Comparison of ENCODE assay signal across 10 cellular contexts in the genomic region with DNA sequence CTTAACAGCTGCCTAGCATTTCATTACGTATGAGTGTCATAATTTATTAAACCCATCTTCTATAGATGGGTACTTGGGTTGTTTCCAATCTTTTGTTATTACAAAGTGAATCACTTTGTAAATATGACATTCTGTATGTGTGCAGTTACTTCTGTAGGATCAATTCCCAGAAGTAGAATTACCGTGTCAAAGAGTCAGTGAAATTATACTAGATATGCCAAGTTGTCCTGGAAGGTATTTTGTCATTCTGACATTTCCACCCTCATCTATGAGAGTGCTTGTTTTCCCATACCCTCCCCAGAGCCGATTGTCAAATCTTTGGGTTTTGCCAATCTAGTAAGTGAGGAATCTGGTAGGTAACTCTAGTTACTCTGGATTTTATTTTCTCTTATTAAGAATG.
"Had no signal": no experiment of that assay in that cellular context is flagged by ENCODE, and none has a peak within 500 bp of the region (broad histone marks: within the 10 kb centered on the region; RNA-seq: fewer than 3 reads in every experiment).

No MANE protein-coding gene starts in this region.

- H3K4me3 ChIP-seq: testis, upper lobe of right lung had no signal

- DNase-seq: activated gamma-delta T cell; activated T-cell treated with anti-CD3 and anti-CD28 coated beads, Interleukin-2, amount 50 U/mL, for 48 hours; amygdala; hypothalamus; kidney glomerular epithelial cell; stimulated activated CD4-positive, alpha-beta T cell treated with anti-CD3 and anti-CD28 coated beads, Interleukin-15, amount 100 ng/mL, for 24 hours; stimulated activated CD4-positive, alpha-beta T cell treated with anti-CD3 and anti-CD28 coated beads, Interleukin-4, amount 100 ng/mL, for 24 hours; stimulated activated naive CD8-positive, alpha-beta T cell treated with anti-CD3 and anti-CD28 coated beads, Interleukin-15, amount 100 ng/mL, for 72 hours; testis; upper lobe of right lung had no signal

- H3K36me3 ChIP-seq: upper lobe of right lung had no signal

- H3K27me3 ChIP-seq: testis, upper lobe of right lung had no signal
